1 cellular context compared by ENCODE assay signal in genomic region chr3:58004972-58005371, GRCh38.
A peak's percentile ranks its signal among the peaks of the same experiment; 100 is the strongest.
TF ChIP-seq lines count a peak whose summit lies in the region.

No MANE protein-coding gene starts in this region.

TF ChIP-seq in endothelial cell of umbilical vein, 7 proteins besides CTCF, POLR2A, EP300 and RAD21 (continued from another document):
- TF ChIP-seq MYC (IDR thresholded peaks at IDR 0.05; ENCODE audit: low read depth, low read length) (no peak), EZH2 (IDR thresholded peaks at IDR 0.05; ENCODE audit: borderline replicate concordance, low read depth, low read length, severe bottlenecking) (no peak), FOS (IDR thresholded peaks at IDR 0.05; ENCODE audit: borderline replicate concordance, insufficient read depth, low read length) (peak; percentile 37)
